ENCODE assay signal across 18 cellular contexts in genomic region chr12:92568631-92569128, GRCh38.
A peak's percentile ranks its signal among the peaks of the same experiment; 100 is the strongest.
DNase-seq lines count a peak whose midpoint lies in the region; ATAC-seq, FAIRE-seq and TF ChIP-seq lines count a peak whose summit lies in the region.
"Had no signal": no experiment of that assay in that cellular context is flagged by ENCODE, and none has a peak within 500 bp of the region (broad histone marks: within the 10 kb centered on the region; RNA-seq: fewer than 3 reads in every experiment).

No MANE protein-coding gene starts in this region.

- H3K9ac ChIP-seq in GM12878 (ENCODE audit: control insufficient read depth, insufficient read depth, low read length): no peak overlapping the region

- H3K4me3 ChIP-seq in CD4-positive, CD25-positive, alpha-beta regulatory T cell (ENCODE audit: low read depth, low read length): peak overlapping the region; percentile 4
- H3K4me3 ChIP-seq in GM12878: no peak overlapping the region
- H3K4me3 ChIP-seq in naive thymus-derived CD4-positive, alpha-beta T cell (ENCODE audit: low read length): no peak overlapping the region
- H3K4me3 ChIP-seq: GM23338, K562 had no signal

- H4K20me1 ChIP-seq in GM12878 (ENCODE audit: control insufficient read depth, insufficient read depth): no peaks in the 10 kb centered on the region

- no peaks in the 10 kb centered on the region for H3K36me3 ChIP-seq in CD4-positive, CD25-positive, alpha-beta regulatory T cell (ENCODE audit: control insufficient read depth, insufficient read depth, low read length)
- peaks cover 0 to 2% of the 10 kb centered on the region in 2 experiments; a peak in 1 of 4 replicates for H3K36me3 ChIP-seq in GM12878 (ENCODE audit: control insufficient read depth in 2 of 2, insufficient read depth in 2 of 2, low read length in 1 of 2)
- no peaks in the 10 kb centered on the region for H3K36me3 ChIP-seq in naive thymus-derived CD4-positive, alpha-beta T cell (ENCODE audit: control insufficient read depth in 2 of 3, insufficient read depth in 3 of 3, low read length in 3 of 3)

- ATAC-seq in CD4-positive, CD25-positive, alpha-beta regulatory T cell (ENCODE audit: low read depth in 2 of 2): no peak
- no peak for ATAC-seq in GM12878
- ATAC-seq in naive thymus-derived CD4-positive, alpha-beta T cell: no peak
- no peak for ATAC-seq in natural killer cell
- ATAC-seq: GM23338, HCT116, K562 had no signal

- intact Hi-C loops in GM12878 (cut with micrococcal nuclease; ENCODE audit: unreplicated experiment) (no loop called here), natural killer cell (cut with micrococcal nuclease) (no loop called here)
- intact Hi-C loops in naive thymus-derived CD4-positive, alpha-beta T cell (cut with micrococcal nuclease): no loop called here

- peak in 1 of 3 donors; percentile 2 for DNase-seq in CD4-positive, CD25-positive, alpha-beta regulatory T cell
- no peak for DNase-seq in GM12878 (ENCODE audit: low read depth, low spot score)
- DNase-seq in naive thymus-derived CD4-positive, alpha-beta T cell: no peak
- no peak for DNase-seq in SHP77 treated with DMSO at 0.1 percent for 48 hours (lab: John Stamatoyannopoulos, UW)
- DNase-seq in natural killer cell: no peak
- DNase-seq in stimulated activated naive CD4-positive, alpha-beta T cell (lab: John Stamatoyannopoulos, UW): no peak
- DNase-seq in progenitor cell of endocrine pancreas (ENCODE audit: low spot score, unreplicated experiment): no peak
- DNase-seq: ACHN; AML-193; CD4-positive, alpha-beta T cell; DMS53; NCI-H187 treated with DMSO at 0.1 percent for 48 hours; NCI-H510A; NCI-H774 had no signal

- H3K27me3 Mint-ChIP-seq in CD4-positive, CD25-positive, alpha-beta regulatory T cell: no peaks in the 10 kb centered on the region
- no peaks in the 10 kb centered on the region for H3K27me3 Mint-ChIP-seq in naive thymus-derived CD4-positive, alpha-beta T cell
- H3K27me3 Mint-ChIP-seq in natural killer cell (ENCODE audit: low read depth in 2 of 2) (no peaks in the 10 kb centered on the region), progenitor cell of endocrine pancreas (no peaks in the 10 kb centered on the region)
- H3K27me3 Mint-ChIP-seq: CD4-positive, alpha-beta T cell had no signal

- H2AFZ ChIP-seq in GM12878 (ENCODE audit: control insufficient read depth, low read depth, low read length): no peak overlapping the region
- H2AFZ ChIP-seq: GM23338 had no signal

- BruUV-seq in GM12878 (replicated peaks; lab: Mats Ljungman, UMichigan): no TSS peak

- RAD21 ChIA-PET in GM12878 (lab: Charles Lee; ENCODE audit: unreplicated experiment): interaction anchor here (0.7 to 5.2 kb wide), 36 partner anchors 11 to 1187 kb away, joined by 3 to 133 read pairs (median 6); partner anchors contain the start of gene BTG1

- peak overlapping the region; percentile 18; the same call in 1 of the 2 replicates for H3K27ac ChIP-seq in 22Rv1
- H3K27ac ChIP-seq in CD4-positive, CD25-positive, alpha-beta regulatory T cell (ENCODE audit: insufficient read depth, low read length, poor library complexity, severe bottlenecking): no peak overlapping the region
- H3K27ac ChIP-seq in GM12878 (ENCODE audit: control insufficient read depth, insufficient read depth): peak overlapping the region; percentile 55
- H3K27ac ChIP-seq in naive thymus-derived CD4-positive, alpha-beta T cell (ENCODE audit: low read depth, low read length): peak overlapping the region; percentile 46

- 72% methylated on average over 2 of the region's 2 CpGs for WGBS in GM12878 (ENCODE audit: insufficient coverage, insufficient replicate concordance, low lambda C conversion rate, missing lambda C conversion rate)

- TF ChIP-seq RAD21 in GM12878 (IDR thresholded peaks at IDR 0.05; ENCODE audit: insufficient read depth, low read depth, low read length): no peak

- SMC1A ChIA-PET in GM12878 (lab: Charles Lee; ENCODE audit: uncharacterized antibody, unreplicated experiment): interaction anchor here (0.7 to 16.9 kb wide), 40 partner anchors 11 to 1187 kb away, joined by 3 to 805 read pairs (median 6); partner anchors contain the start of gene BTG1

- TF ChIP-seq POLR2A in GM12878 (IDR thresholded peaks at IDR 0.05; ENCODE audit: low read depth, low read length): no peak

- H3K9me3 Mint-ChIP-seq in CD4-positive, CD25-positive, alpha-beta regulatory T cell: peaks cover 0 to 15% (median 0%) of the 10 kb centered on the region in 7 donors
- peaks cover 0 to 21% (median 4%) of the 10 kb centered on the region in 11 donors for H3K9me3 Mint-ChIP-seq in naive thymus-derived CD4-positive, alpha-beta T cell
- H3K9me3 Mint-ChIP-seq in natural killer cell (no peaks in the 10 kb centered on the region), progenitor cell of endocrine pancreas (ENCODE audit: low read depth) (peaks cover 3% of the 10 kb centered on the region)
- H3K9me3 Mint-ChIP-seq: GM23338 had no signal

- in situ Hi-C loops in GM12878 (cut with MboI): loop anchor here (25.0 kb wide), 1 partner anchor 106 kb away; no protein-coding TSS in a partner anchor

- H3K27me3 ChIP-seq in CD4-positive, CD25-positive, alpha-beta regulatory T cell (ENCODE audit: control insufficient read depth, insufficient read depth, low read length): no peaks in the 10 kb centered on the region
- no peaks in the 10 kb centered on the region for H3K27me3 ChIP-seq in GM12878 (replicated peaks in 1 of 2; ENCODE audit: control insufficient read depth in 2 of 2, insufficient read depth in 2 of 2, low read length in 1 of 2)
- no peaks in the 10 kb centered on the region for H3K27me3 ChIP-seq in naive thymus-derived CD4-positive, alpha-beta T cell (ENCODE audit: control insufficient read depth in 2 of 2, insufficient read depth in 2 of 2, low read length in 2 of 2)

- CTCF ChIA-PET in GM12878 (lab: Yijun Ruan, JAX): interaction anchor here (0.7 to 9.6 kb wide), 24 partner anchors 12 to 1187 kb away, joined by 3 to 179 read pairs (median 6); partner anchors contain the start of gene BTG1
- CTCF ChIA-PET in naive thymus-derived CD4-positive, alpha-beta T cell (lab: Charles Lee): interaction anchor here (0.5 to 4.7 kb wide), 18 partner anchors 69 to 1202 kb away, joined by 3 to 56 read pairs (median 5); partner anchors contain the start of gene BTG1

- TF ChIP-seq CTCF in 22Rv1 (IDR thresholded peaks at IDR 0.05) (no peak), GM12878 (IDR thresholded peaks at IDR 0.05 in 2 of 3, conservative IDR thresholded peaks at IDR 0.05 in 1 of 3; ENCODE audit: control insufficient read depth in 2 of 3, extremely low read depth in 1 of 3, insufficient read depth in 1 of 3, low read depth in 3 of 3, low read length in 3 of 3) (no peak), natural killer cell (IDR thresholded peaks at IDR 0.05) (no peak), progenitor cell of endocrine pancreas (IDR thresholded peaks at IDR 0.05; ENCODE audit: unreplicated experiment) (no peak)

- H3K79me2 ChIP-seq in GM12878 (ENCODE audit: control insufficient read depth, insufficient read depth, low read length): peaks cover 2% of the 10 kb centered on the region

- peaks cover 3% of the 10 kb centered on the region for H3K36me3 Mint-ChIP-seq in CD4-positive, CD25-positive, alpha-beta regulatory T cell
- H3K36me3 Mint-ChIP-seq in naive thymus-derived CD4-positive, alpha-beta T cell: peaks cover 0 to 25% (median 8%) of the 10 kb centered on the region in 5 donors
- H3K36me3 Mint-ChIP-seq in natural killer cell (peaks cover 9% of the 10 kb centered on the region), progenitor cell of endocrine pancreas (ENCODE audit: insufficient read depth) (no peaks in the 10 kb centered on the region)

- H3K9me3 ChIP-seq in CD4-positive, CD25-positive, alpha-beta regulatory T cell (ENCODE audit: control insufficient read depth in 2 of 2, low read length in 2 of 2): no peaks in the 10 kb centered on the region
- H3K9me3 ChIP-seq in GM12878 (replicated peaks; ENCODE audit: control insufficient read depth, insufficient read depth, low read length): peaks cover 3% of the 10 kb centered on the region
- no peaks in the 10 kb centered on the region for H3K9me3 ChIP-seq in naive thymus-derived CD4-positive, alpha-beta T cell (ENCODE audit: control insufficient read depth in 2 of 3, low read length in 3 of 3)

- no peak overlapping the region for H3K4me2 ChIP-seq in GM12878 (ENCODE audit: control insufficient read depth, insufficient read depth)
- H3K4me2 ChIP-seq: GM23338 had no signal

- POLR2A ChIA-PET in GM12878 (lab: Charles Lee): interaction anchor here (0.7 to 15.2 kb wide), 9 partner anchors 9 to 423 kb away, joined by 3 to 204 read pairs (median 3); partner anchors contain the start of gene BTG1
- POLR2A ChIA-PET in naive thymus-derived CD4-positive, alpha-beta T cell (lab: Charles Lee): interaction anchor here (0.6 to 11.3 kb wide), 18 partner anchors 12 to 1187 kb away, joined by 3 to 202 read pairs (median 4); partner anchors contain the start of gene BTG1

- no peak for FAIRE-seq in GM12878 (lab: Jason Lieb, UNC)
- FAIRE-seq: K562 had no signal

- H3K4me1 Mint-ChIP-seq in CD4-positive, CD25-positive, alpha-beta regulatory T cell: peaks cover 0 to 10% (median 5%) of the 10 kb centered on the region in 4 donors
- H3K4me1 Mint-ChIP-seq in naive thymus-derived CD4-positive, alpha-beta T cell: peaks cover 0 to 31% (median 5%) of the 10 kb centered on the region in 7 donors
- peaks cover 0 to 10% of the 10 kb centered on the region in 2 donors for H3K4me1 Mint-ChIP-seq in natural killer cell
- peaks cover 3% of the 10 kb centered on the region for H3K4me1 Mint-ChIP-seq in progenitor cell of endocrine pancreas (ENCODE audit: low read depth)
- H3K4me1 Mint-ChIP-seq: GM23338 had no signal

- H3K4me3 Mint-ChIP-seq in CD4-positive, CD25-positive, alpha-beta regulatory T cell: no peak overlapping the region
- H3K4me3 Mint-ChIP-seq in naive thymus-derived CD4-positive, alpha-beta T cell: no peak overlapping the region
- H3K4me3 Mint-ChIP-seq in natural killer cell (no peak overlapping the region), progenitor cell of endocrine pancreas (ENCODE audit: low read depth) (no peak overlapping the region)
- H3K4me3 Mint-ChIP-seq: CD4-positive, alpha-beta T cell; GM23338 had no signal

- no peak overlapping the region for H3K27ac Mint-ChIP-seq in CD4-positive, CD25-positive, alpha-beta regulatory T cell
- H3K27ac Mint-ChIP-seq in naive thymus-derived CD4-positive, alpha-beta T cell: no peak overlapping the region
- no peak overlapping the region for H3K27ac Mint-ChIP-seq in natural killer cell
- no peak overlapping the region for H3K27ac Mint-ChIP-seq in progenitor cell of endocrine pancreas
- H3K27ac Mint-ChIP-seq: CD4-positive, alpha-beta T cell; GM23338 had no signal

- TF ChIP-seq EP300 in GM12878 (IDR thresholded peaks at IDR 0.05; ENCODE audit: borderline replicate concordance in 1 of 2, control insufficient read depth in 1 of 2, low read depth in 2 of 2, low read length in 2 of 2): no peak

- H3K4me1 ChIP-seq in CD4-positive, CD25-positive, alpha-beta regulatory T cell (ENCODE audit: control insufficient read depth, insufficient read depth, low read length, poor library complexity, severe bottlenecking): peaks cover 5% of the 10 kb centered on the region
- H3K4me1 ChIP-seq in GM12878 (ENCODE audit: control insufficient read depth, insufficient read depth, low read length): peaks cover 14% of the 10 kb centered on the region; the same call in 1 of the 2 replicates
- peaks cover 11 to 13% of the 10 kb centered on the region in 2 donors for H3K4me1 ChIP-seq in naive thymus-derived CD4-positive, alpha-beta T cell (ENCODE audit: control insufficient read depth in 2 of 2, insufficient read depth in 2 of 2, low read length in 2 of 2)

TF ChIP-seq in GM12878, 131 proteins besides CTCF, POLR2A, EP300 and RAD21 (continues in another document):
- TF ChIP-seq CHD4 (IDR thresholded peaks at IDR 0.05): no peak
